35 cellular contexts compared by ENCODE assay signal in the genomic region with DNA sequence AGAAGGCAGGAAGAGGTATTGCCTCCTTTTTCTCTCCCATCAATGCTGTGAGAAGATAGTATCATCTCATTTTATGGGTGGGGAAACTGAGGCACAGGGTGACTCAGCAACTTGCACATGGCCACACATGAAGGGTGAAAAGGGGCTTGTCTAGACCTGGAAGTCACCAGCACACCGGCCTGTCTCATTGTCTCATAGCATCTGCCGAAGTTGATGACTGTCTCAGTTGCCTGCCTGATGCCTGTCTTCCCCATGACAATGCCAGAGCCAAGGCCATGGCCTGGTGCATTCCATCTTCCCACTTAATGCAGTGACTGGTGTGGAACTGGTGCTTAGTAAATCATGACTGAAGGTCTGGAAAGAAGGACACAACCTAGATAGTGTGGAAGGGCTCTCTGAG. TPM values are rescaled to one million over a fixed set of nuclear protein-coding genes. Genes with fewer than 3 reads are reported as not detected.
"Had no signal": no experiment of that assay in that cellular context is flagged by ENCODE, and none has a peak within 500 bp of the region (broad histone marks: within the 10 kb centered on the region; RNA-seq: fewer than 3 reads in every experiment).

No MANE protein-coding gene starts in this region.

- H2AFZ ChIP-seq: hepatocyte had no signal

- H3K4me3 ChIP-seq: heart right ventricle, hepatocyte, left lung, lower lobe of right lung, pancreas, right atrium auricular region, right lobe of liver, smooth muscle cell, tibial nerve, uterus had no signal

- H3K36me3 ChIP-seq: heart right ventricle, left lung, lower lobe of right lung, neutrophil, pancreas, right atrium auricular region, right lobe of liver, tibial nerve, uterus had no signal

- H3K4me1 ChIP-seq: left lung, lower lobe of right lung, pancreas, right lobe of liver, tibial nerve, uterus had no signal

- H3K27ac ChIP-seq: heart right ventricle, hepatocyte, left lung, lower lobe of right lung, neutrophil, pancreas, right atrium auricular region, right lobe of liver, tibial nerve, uterus had no signal

- DNase-seq: heart right ventricle; kidney; left colon; lower lobe of right lung; mammary epithelial cell; mesenchymal stem cell; naive thymus-derived CD8-positive, alpha-beta T cell; occipital lobe; stimulated activated CD4-positive, alpha-beta T cell treated with anti-CD3 and anti-CD28 coated beads, Interleukin-1b, Interleukin-23, amount 100 ng/mL, for 48 hours; stimulated activated CD4-positive, alpha-beta T cell treated with anti-CD3 and anti-CD28 coated beads, Interleukin-2, amount 100 ng/mL, for 48 hours; stimulated activated CD4-positive, alpha-beta T cell treated with anti-CD3 and anti-CD28 coated beads, Interleukin-4, amount 100 ng/mL, for 4 hours; stimulated activated CD8-positive, alpha-beta memory T cell treated with anti-CD3 and anti-CD28 coated beads, Interleukin-4, amount 100 ng/mL, for 48 hours; stimulated activated naive CD4-positive, alpha-beta T cell treated with Interleukin-2 at 50 U/mL for 16 hours; stimulated activated naive CD8-positive, alpha-beta T cell treated with anti-CD3 and anti-CD28 coated beads, Interleukin-15, amount 100 ng/mL, for 72 hours; substantia nigra; uterus had no signal

- H3K27me3 ChIP-seq: pancreas, right atrium auricular region, right lobe of liver, tibial nerve, uterus had no signal

- H3K9me3 ChIP-seq: heart right ventricle, left lung, lower lobe of right lung, neutrophil, pancreas, right atrium auricular region, right lobe of liver, tibial nerve, uterus had no signal

- H3K4me2 ChIP-seq: hepatocyte, smooth muscle cell had no signal

- ATAC-seq: heart right ventricle; left colon; left lung; lower lobe of right lung; naive thymus-derived CD8-positive, alpha-beta T cell; pancreas; right lobe of liver; stimulated activated memory B cell treated with anti-CD40 and anti-IgM and Interleukin-4, amounts not matched to agents 10 μg/mL and 1 μg/mL and 100 μg/mL, for 72 hours; stimulated activated naive CD8-positive, alpha-beta T cell treated with anti-CD3 and anti-CD28 coated beads, Interleukin-15, amount 100 ng/mL, for 72 hours had no signal

RNA-seq across cellular contexts. Expression of a gene that starts 27.9 kb away (rescaled TPM):
- total RNA-seq: heart right ventricle; hepatocyte; kidney; left colon; left lung; liver; lower lobe of right lung; mammary epithelial cell; mucosa of gallbladder; naive thymus-derived CD8-positive, alpha-beta T cell; neural crest cell; occipital lobe; pancreas; progenitor cell of endocrine pancreas; pulmonary artery endothelial cell; renal cortical epithelial cell; right atrium auricular region; right lobe of liver; skeletal muscle tissue; smooth muscle cell; temporal lobe; tibial nerve; ureter; uterus had no signal
- polyA plus RNA-seq: heart right ventricle; hepatocyte; liver; mammary epithelial cell; naive thymus-derived CD8-positive, alpha-beta T cell; pancreas; smooth muscle cell; thymus had no signal
